Comparison of ENCODE assay signal across 25 cellular contexts in genomic region chr1:172650474-172651193, GRCh38. TPM values are rescaled to one million over a fixed set of nuclear protein-coding genes. Genes with fewer than 3 reads are reported as not detected.
"Had no signal": no experiment of that assay in that cellular context is flagged by ENCODE, and none has a peak within 500 bp of the region (broad histone marks: within the 10 kb centered on the region; RNA-seq: fewer than 3 reads in every experiment).

No MANE protein-coding gene starts in this region.

- ATAC-seq: gastroesophageal sphincter; naive thymus-derived CD4-positive, alpha-beta T cell; sciatic nerve; stimulated activated naive B cell treated with anti-CD40 and anti-IgM and Interleukin-4, amounts not matched to agents 10 μg/mL and 1 μg/mL and 100 μg/mL, for 72 hours; T-helper 17 cell had no signal

- H3K4me3 ChIP-seq: gastroesophageal sphincter, lung, smooth muscle cell, transverse colon had no signal

- H3K27ac Mint-ChIP-seq: naive thymus-derived CD4-positive, alpha-beta T cell; stimulated activated naive B cell treated with anti-CD40 and anti-IgM and Interleukin-4, amounts not matched to agents 10 μg/mL and 1 μg/mL and 100 μg/mL, for 72 hours; T-helper 17 cell had no signal

- H3K27ac ChIP-seq: gastroesophageal sphincter, transverse colon, VCaP had no signal

- H3K4me1 Mint-ChIP-seq: neural crest cell had no signal

- H3K27me3 ChIP-seq: gastroesophageal sphincter, transverse colon had no signal

- H3K9me3 Mint-ChIP-seq: activated T-cell treated with anti-CD3 and anti-CD28 coated beads, Interleukin-2, amount 50 U/mL, for 4 hours; neural crest cell; stimulated activated naive B cell treated with anti-CD40 and anti-IgM and Interleukin-4, amounts not matched to agents 10 μg/mL and 1 μg/mL and 100 μg/mL, for 72 hours had no signal

- H3K4me3 Mint-ChIP-seq: activated T-cell treated with anti-CD3 and anti-CD28 coated beads, Interleukin-2, amount 50 U/mL, for 4 hours; naive thymus-derived CD4-positive, alpha-beta T cell; neural crest cell; stimulated activated naive B cell treated with anti-CD40 and anti-IgM and Interleukin-4, amounts not matched to agents 10 μg/mL and 1 μg/mL and 100 μg/mL, for 72 hours; T-helper 17 cell had no signal

- H3K36me3 ChIP-seq: gastroesophageal sphincter, transverse colon had no signal

- H3K4me1 ChIP-seq: gastroesophageal sphincter, transverse colon had no signal

- H3K9me3 ChIP-seq: gastroesophageal sphincter, transverse colon had no signal

- DNase-seq: activated CD4-positive, alpha-beta T cell treated with anti-CD3 and anti-CD28 coated beads, Interleukin-2, amount 50 U/mL, for 1 hour; activated CD8-positive, alpha-beta memory T cell treated with anti-CD3 and anti-CD28 coated beads for 24 hours; activated CD8-positive, alpha-beta memory T cell treated with anti-CD3 and anti-CD28 coated beads, Interleukin-2, amount 50 U/mL, for 48 hours; activated naive CD4-positive, alpha-beta T cell treated with Interleukin-2 at 50 U/mL for 16 hours; activated T-cell treated with anti-CD3 and anti-CD28 coated beads, Interleukin-2, amount 50 U/mL, for 4 hours; amygdala; central memory CD4-positive, alpha-beta T cell; dermis blood vessel endothelial cell; effector CD8-positive, alpha-beta T cell; head of caudate nucleus; islet precursor cell; naive thymus-derived CD4-positive, alpha-beta T cell; occipital lobe; stimulated activated CD4-positive, alpha-beta T cell treated with anti-CD3 and anti-CD28 coated beads, Interleukin-15, amount 100 ng/mL, for 24 hours; stimulated activated naive B cell treated with anti-CD40 and anti-IgM and Interleukin-4, amounts not matched to agents 10 μg/mL and 1 μg/mL and 100 μg/mL, for 72 hours; SW 1271; T-helper 17 cell; transverse colon had no signal

- H3K27me3 Mint-ChIP-seq: T-helper 17 cell had no signal

RNA-seq across cellular contexts. Expression of gene FASLG, which starts 8.3 kb away (rescaled TPM):
- total RNA-seq: dermis blood vessel endothelial cell, gastroesophageal sphincter, neural crest cell, occipital lobe, smooth muscle cell, temporal lobe had no signal
- polyA plus RNA-seq: naive thymus-derived CD4-positive, alpha-beta T cell; smooth muscle cell had no signal
